16 cellular contexts compared by ENCODE assay signal in the genomic region with DNA sequence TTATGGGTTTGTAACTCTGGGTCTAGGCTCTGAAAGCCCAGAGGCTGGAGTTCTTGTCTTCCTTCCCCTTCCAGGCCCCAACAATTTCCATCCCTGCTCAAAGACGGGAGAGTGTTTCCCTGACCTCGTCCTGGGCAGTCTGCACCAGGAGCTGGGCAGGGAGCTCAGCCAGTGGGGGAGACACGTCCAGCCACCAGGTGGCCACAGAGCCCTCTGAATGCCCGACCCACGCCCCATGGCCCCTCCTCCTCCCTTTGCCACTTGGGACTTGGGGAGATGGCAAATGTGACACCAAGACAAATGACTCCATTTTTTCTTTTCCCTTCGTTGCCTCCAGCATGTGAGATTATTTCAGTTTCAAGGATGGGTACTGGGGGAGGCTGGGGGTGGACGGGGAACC.
DNase-seq lines count a peak whose midpoint lies in the region; ATAC-seq and TF ChIP-seq lines count a peak whose summit lies in the region.
"Had no signal": no experiment of that assay in that cellular context is flagged by ENCODE, and none has a peak within 500 bp of the region (broad histone marks: within the 10 kb centered on the region; RNA-seq: fewer than 3 reads in every experiment).

No MANE protein-coding gene starts in this region.

- H3K27ac ChIP-seq in RWPE1 (no peak overlapping the region), sigmoid colon (no peak overlapping the region)
- H3K27ac ChIP-seq: vagina had no signal

- H3K9me3 ChIP-seq in sigmoid colon, result no peaks in the 10 kb centered on the region
- H3K9me3 ChIP-seq: Caco-2, vagina had no signal

- TF ChIP-seq EP300 in sigmoid colon (IDR thresholded peaks at IDR 0.05), result no peak

- intact Hi-C loops in sigmoid colon (cut with DNase I), result no loop called here

- CTCF ChIA-PET in RWPE1 (lab: Yijun Ruan, JAX), result no interaction called here

- H3K27me3 ChIP-seq in sigmoid colon, result peaks cover 0 to 10% (median 0%) of the 10 kb centered on the region in 3 donors
- H3K27me3 ChIP-seq: vagina had no signal

- 28 to 29% methylated on average over 7 of the region's 7 CpGs for WGBS in sigmoid colon, 2 donors

- TF ChIP-seq CTCF in RWPE1 (conservative IDR thresholded peaks at IDR 0.05; ENCODE audit: low read depth) (no peak), sigmoid colon (IDR thresholded peaks at IDR 0.05) (no peak)

- H3K36me3 ChIP-seq in sigmoid colon, result no peaks in the 10 kb centered on the region
- H3K36me3 ChIP-seq: vagina had no signal

- POLR2A ChIA-PET in RWPE1 (lab: Yijun Ruan, JAX; ENCODE audit: low non-redundant PET), result no interaction called here

- H3K4me1 ChIP-seq in sigmoid colon, result no peaks in the 10 kb centered on the region
- H3K4me1 ChIP-seq: Caco-2, vagina had no signal

- peak; percentile 54 for DNase-seq in NCI-H82 (lab: John Stamatoyannopoulos, UW)
- DNase-seq in NCI-H82 treated with DMSO at 0.1 percent for 48 hours (lab: John Stamatoyannopoulos, UW; ENCODE audit: unreplicated experiment), result no peak
- DNase-seq in RWPE1 (ENCODE audit: low spot score), result peak; percentile 7
- peak; percentile 49 for DNase-seq in iPS-NIHi11 (ENCODE audit: low spot score)
- DNase-seq in sigmoid colon, result peak; percentile 30
- no peak for DNase-seq in HPDE6-E6E7 (ENCODE audit: extremely low spot score)
- DNase-seq in Ammon's horn (ENCODE audit: low spot score), result no peak
- DNase-seq: activated CD4-positive, alpha-beta T cell treated with anti-CD3 and anti-CD28 coated beads for 4 hours; Caco-2; GDM1; naive thymus-derived CD4-positive, alpha-beta T cell; NCI-H1930; NCI-H526 treated with DMSO at 0.1 percent for 48 hours; stimulated activated naive CD8-positive, alpha-beta T cell treated with anti-CD3 and anti-CD28 coated beads, Interleukin-15, amount 100 ng/mL, for 72 hours had no signal

- no peak for ATAC-seq in GM21786 (IDR thresholded peaks at IDR 0.05; ENCODE audit: unreplicated experiment)
- ATAC-seq: naive thymus-derived CD4-positive, alpha-beta T cell; stimulated activated naive CD8-positive, alpha-beta T cell treated with anti-CD3 and anti-CD28 coated beads, Interleukin-15, amount 100 ng/mL, for 72 hours had no signal

- no peak overlapping the region for H3K4me3 ChIP-seq in sigmoid colon
- H3K4me3 ChIP-seq: vagina had no signal

- TF ChIP-seq POLR2A in sigmoid colon (IDR thresholded peaks at IDR 0.05), result no peak

Comparison
In these comparisons a context has a peak if more than half of its experiments do, and no peak if none do; other contexts are left out.
1. DNase-seq: peak in NCI-H82 (single experiment), RWPE1 (single experiment), iPS-NIHi11 (single experiment) and sigmoid colon (single experiment); none in NCI-H82 treated with DMSO at 0.1 percent for 48 hours (single experiment), HPDE6-E6E7 (single experiment) and Ammon's horn (single experiment).